In the genomic region with DNA sequence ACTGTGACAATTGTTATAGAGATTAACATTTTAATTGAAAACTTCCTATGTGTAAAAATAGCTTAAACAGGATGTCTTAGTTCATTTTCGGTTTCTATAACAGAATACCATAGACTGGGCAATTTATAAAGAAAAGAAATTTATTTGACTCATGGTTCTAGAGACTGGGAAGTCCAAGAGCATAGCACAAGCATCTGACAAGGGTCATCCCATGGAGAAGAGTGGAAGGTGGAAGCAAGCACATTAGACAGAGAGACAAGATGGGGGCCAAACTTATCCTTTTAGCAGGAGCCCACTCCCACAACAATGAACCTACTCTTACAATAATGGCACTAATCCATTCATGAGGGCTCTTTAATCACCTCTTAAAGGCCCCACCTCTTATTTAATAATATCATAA, we compare ENCODE assay signal across 1 cellular context.
TF ChIP-seq lines count a peak whose summit lies in the region.

No MANE protein-coding gene starts in this region.

TF ChIP-seq in HepG2, 621 proteins besides CTCF, POLR2A, EP300 and RAD21 (continued from another document):
- TF ChIP-seq, protein P1, sequence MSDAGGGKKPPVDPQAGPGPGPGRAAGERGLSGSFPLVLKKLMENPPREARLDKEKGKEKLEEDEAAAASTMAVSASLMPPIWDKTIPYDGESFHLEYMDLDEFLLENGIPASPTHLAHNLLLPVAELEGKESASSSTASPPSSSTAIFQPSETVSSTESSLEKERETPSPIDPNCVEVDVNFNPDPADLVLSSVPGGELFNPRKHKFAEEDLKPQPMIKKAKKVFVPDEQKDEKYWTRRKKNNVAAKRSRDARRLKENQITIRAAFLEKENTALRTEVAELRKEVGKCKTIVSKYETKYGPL (CRISPR knock-in tag; IDR thresholded peaks at IDR 0.05): no peak
TF ChIP-seq in HepG2: peak in this region for 1.
